8 cellular contexts compared by ENCODE assay signal in the genomic region with DNA sequence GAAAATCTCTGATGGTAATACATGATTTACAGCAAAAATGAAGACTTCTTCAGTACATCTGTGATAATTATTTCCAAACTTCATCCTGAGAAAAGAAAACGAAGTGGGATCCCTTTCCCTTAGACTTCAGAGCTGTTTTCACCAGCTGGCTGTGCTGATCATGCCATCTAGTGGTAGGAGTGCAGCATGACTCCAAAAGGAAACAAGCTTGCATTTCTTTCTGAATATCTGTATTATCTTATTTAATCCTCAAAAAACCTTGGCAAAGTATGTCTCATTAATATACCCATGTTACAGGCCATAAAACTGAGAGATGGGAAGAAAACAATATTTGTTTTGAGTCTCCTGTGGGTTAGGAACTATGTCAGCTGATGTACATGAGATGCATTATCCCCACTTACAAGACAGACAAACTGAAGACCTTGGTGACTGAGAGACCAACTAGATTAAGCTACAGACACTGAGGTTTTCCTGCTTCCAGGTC. TPM values are rescaled to one million over a fixed set of nuclear protein-coding genes. Genes with fewer than 3 reads are reported as not detected.
DNase-seq lines count a peak whose midpoint lies in the region; ATAC-seq, FAIRE-seq and TF ChIP-seq lines count a peak whose summit lies in the region.

No MANE protein-coding gene starts in this region.

- DNase-seq in CD4-positive, CD25-positive, alpha-beta regulatory T cell, result peak; percentile 13 to 56 (median 43)
- peak; percentile 32 for DNase-seq in GM18507 (ENCODE audit: extremely low spot score, insufficient read length, low read depth)
- DNase-seq in NCI-H345 (lab: John Stamatoyannopoulos, UW), result peak; percentile 78
- peak; percentile 26 for DNase-seq in activated CD8-positive, alpha-beta T cell treated with anti-CD3 and anti-CD28 coated beads for 36 hours
- DNase-seq in glutamatergic neuron, result no peak
- peak; percentile 15 for DNase-seq in pulmonary artery endothelial cell (ENCODE audit: low read depth, low spot score)
- DNase-seq in HK-2 (ENCODE audit: unreplicated experiment), result no peak

- intact Hi-C loops in activated CD8-positive, alpha-beta T cell treated with anti-CD3 and anti-CD28 coated beads for 36 hours (cut with micrococcal nuclease), result loop anchor here (5.0 kb wide), 3 partner anchors 170 to 400 kb away; no protein-coding TSS in a partner anchor

- H3K9me3 Mint-ChIP-seq in CD4-positive, CD25-positive, alpha-beta regulatory T cell, result no peaks in the 10 kb centered on the region
- H3K9me3 Mint-ChIP-seq in activated CD8-positive, alpha-beta T cell treated with anti-CD3 and anti-CD28 coated beads for 36 hours, result no peaks in the 10 kb centered on the region
- no peaks in the 10 kb centered on the region for H3K9me3 Mint-ChIP-seq in glutamatergic neuron (ENCODE audit: unreplicated experiment)

- FAIRE-seq in GM18507 (lab: Jason Lieb, UNC), result peak; percentile 84

- ATAC-seq in CD4-positive, CD25-positive, alpha-beta regulatory T cell (ENCODE audit: low read depth in 2 of 2), result no peak
- no peak for ATAC-seq in activated CD8-positive, alpha-beta T cell treated with anti-CD3 and anti-CD28 coated beads for 36 hours
- no peak for ATAC-seq in GM19351 (IDR thresholded peaks at IDR 0.05; ENCODE audit: unreplicated experiment)

- H3K27me3 ChIP-seq in CD4-positive, CD25-positive, alpha-beta regulatory T cell (ENCODE audit: control insufficient read depth, insufficient read depth, low read length), result no peaks in the 10 kb centered on the region

- H3K4me1 ChIP-seq in CD4-positive, CD25-positive, alpha-beta regulatory T cell (ENCODE audit: control insufficient read depth, insufficient read depth, low read length, poor library complexity, severe bottlenecking), result no peaks in the 10 kb centered on the region

- H3K36me3 Mint-ChIP-seq in CD4-positive, CD25-positive, alpha-beta regulatory T cell, result no peaks in the 10 kb centered on the region
- H3K36me3 Mint-ChIP-seq in activated CD8-positive, alpha-beta T cell treated with anti-CD3 and anti-CD28 coated beads for 36 hours (ENCODE audit: low read depth), result no peaks in the 10 kb centered on the region
- no peaks in the 10 kb centered on the region for H3K36me3 Mint-ChIP-seq in glutamatergic neuron (ENCODE audit: unreplicated experiment)

- CTCF ChIA-PET in activated CD8-positive, alpha-beta T cell treated with anti-CD3 and anti-CD28 coated beads for 36 hours (lab: Charles Lee), result interaction anchor here (0.7 to 2.8 kb wide), 58 partner anchors 8 to 619 kb away, joined by 3 to 23 read pairs (median 5); partner anchors contain the start of genes GJA5 and GJA8

- no peaks in the 10 kb centered on the region for H3K36me3 ChIP-seq in CD4-positive, CD25-positive, alpha-beta regulatory T cell (ENCODE audit: control insufficient read depth, insufficient read depth, low read length)

- no peak overlapping the region for H3K27ac ChIP-seq in CD4-positive, CD25-positive, alpha-beta regulatory T cell (ENCODE audit: insufficient read depth, low read length, poor library complexity, severe bottlenecking)

- H3K4me3 ChIP-seq in CD4-positive, CD25-positive, alpha-beta regulatory T cell (ENCODE audit: low read depth, low read length), result no peak overlapping the region

- H3K9me3 ChIP-seq in CD4-positive, CD25-positive, alpha-beta regulatory T cell (ENCODE audit: control insufficient read depth in 2 of 2, low read length in 2 of 2), result no peaks in the 10 kb centered on the region

- POLR2A ChIA-PET in activated CD8-positive, alpha-beta T cell treated with anti-CD3 and anti-CD28 coated beads for 36 hours (lab: Charles Lee), result no interaction called here

- H3K27ac Mint-ChIP-seq in CD4-positive, CD25-positive, alpha-beta regulatory T cell, result peak overlapping the region in 1 of 3 donors; percentile 12
- no peak overlapping the region for H3K27ac Mint-ChIP-seq in activated CD8-positive, alpha-beta T cell treated with anti-CD3 and anti-CD28 coated beads for 36 hours
- no peak overlapping the region for H3K27ac Mint-ChIP-seq in glutamatergic neuron (ENCODE audit: unreplicated experiment)

- TF ChIP-seq CTCF in activated CD8-positive, alpha-beta T cell treated with anti-CD3 and anti-CD28 coated beads for 36 hours (IDR thresholded peaks at IDR 0.05), result peak; percentile 95
- TF ChIP-seq CTCF in glutamatergic neuron (IDR thresholded peaks at IDR 0.05; ENCODE audit: partially characterized antibody, unreplicated experiment), result peak; percentile 96

- peaks cover 39% of the 10 kb centered on the region for H3K27me3 Mint-ChIP-seq in CD4-positive, CD25-positive, alpha-beta regulatory T cell
- no peaks in the 10 kb centered on the region for H3K27me3 Mint-ChIP-seq in activated CD8-positive, alpha-beta T cell treated with anti-CD3 and anti-CD28 coated beads for 36 hours
- peaks cover 2% of the 10 kb centered on the region for H3K27me3 Mint-ChIP-seq in glutamatergic neuron (ENCODE audit: unreplicated experiment)

- peaks cover 0 to 3% (median 1%) of the 10 kb centered on the region in 4 donors for H3K4me1 Mint-ChIP-seq in CD4-positive, CD25-positive, alpha-beta regulatory T cell
- peaks cover 2% of the 10 kb centered on the region for H3K4me1 Mint-ChIP-seq in activated CD8-positive, alpha-beta T cell treated with anti-CD3 and anti-CD28 coated beads for 36 hours (ENCODE audit: low read depth)
- no peaks in the 10 kb centered on the region for H3K4me1 Mint-ChIP-seq in glutamatergic neuron (ENCODE audit: low read depth, unreplicated experiment)

- no peak overlapping the region for H3K4me3 Mint-ChIP-seq in CD4-positive, CD25-positive, alpha-beta regulatory T cell
- no peak overlapping the region for H3K4me3 Mint-ChIP-seq in activated CD8-positive, alpha-beta T cell treated with anti-CD3 and anti-CD28 coated beads for 36 hours
- H3K4me3 Mint-ChIP-seq in glutamatergic neuron (ENCODE audit: unreplicated experiment), result no peak overlapping the region

RNA-seq across cellular contexts. Expression of gene GJA8, which starts 9.8 kb away (rescaled TPM):
- not detected for total RNA-seq in CD4-positive, CD25-positive, alpha-beta regulatory T cell
- polyA plus RNA-seq in CD4-positive, CD25-positive, alpha-beta regulatory T cell, result not detected
- not detected for total RNA-seq in activated CD8-positive, alpha-beta T cell treated with anti-CD3 and anti-CD28 coated beads for 36 hours
- not detected for total RNA-seq in glutamatergic neuron (ENCODE audit: unreplicated experiment)
- total RNA-seq in pulmonary artery endothelial cell, result not detected in 2 replicates

RNA-seq across cellular contexts. Expression of gene GPR89B, which starts 35.4 kb away (rescaled TPM):
- 22.6 TPM for total RNA-seq in CD4-positive, CD25-positive, alpha-beta regulatory T cell
- 10 to 100 TPM; 19.1 to 19.8 (median 19.4) TPM for polyA plus RNA-seq in CD4-positive, CD25-positive, alpha-beta regulatory T cell
- 10 to 100 TPM; 14.4 to 15.7 TPM for total RNA-seq in activated CD8-positive, alpha-beta T cell treated with anti-CD3 and anti-CD28 coated beads for 36 hours
- total RNA-seq in glutamatergic neuron (ENCODE audit: unreplicated experiment) (26.0 TPM), pulmonary artery endothelial cell (14.0 and 19.0 TPM in 2 replicates)

Comparison
In these comparisons a context has a peak if more than half of its experiments do, and no peak if none do; other contexts are left out.
1. DNase-seq: peak in CD4-positive, CD25-positive, alpha-beta regulatory T cell (3 of 3), GM18507 (single experiment), NCI-H345 (single experiment), activated CD8-positive, alpha-beta T cell treated with anti-CD3 and anti-CD28 coated beads for 36 hours (single experiment) and pulmonary artery endothelial cell (single experiment); none in glutamatergic neuron (single experiment) and HK-2 (single experiment).